9 cellular contexts compared by ENCODE assay signal in the genomic region with DNA sequence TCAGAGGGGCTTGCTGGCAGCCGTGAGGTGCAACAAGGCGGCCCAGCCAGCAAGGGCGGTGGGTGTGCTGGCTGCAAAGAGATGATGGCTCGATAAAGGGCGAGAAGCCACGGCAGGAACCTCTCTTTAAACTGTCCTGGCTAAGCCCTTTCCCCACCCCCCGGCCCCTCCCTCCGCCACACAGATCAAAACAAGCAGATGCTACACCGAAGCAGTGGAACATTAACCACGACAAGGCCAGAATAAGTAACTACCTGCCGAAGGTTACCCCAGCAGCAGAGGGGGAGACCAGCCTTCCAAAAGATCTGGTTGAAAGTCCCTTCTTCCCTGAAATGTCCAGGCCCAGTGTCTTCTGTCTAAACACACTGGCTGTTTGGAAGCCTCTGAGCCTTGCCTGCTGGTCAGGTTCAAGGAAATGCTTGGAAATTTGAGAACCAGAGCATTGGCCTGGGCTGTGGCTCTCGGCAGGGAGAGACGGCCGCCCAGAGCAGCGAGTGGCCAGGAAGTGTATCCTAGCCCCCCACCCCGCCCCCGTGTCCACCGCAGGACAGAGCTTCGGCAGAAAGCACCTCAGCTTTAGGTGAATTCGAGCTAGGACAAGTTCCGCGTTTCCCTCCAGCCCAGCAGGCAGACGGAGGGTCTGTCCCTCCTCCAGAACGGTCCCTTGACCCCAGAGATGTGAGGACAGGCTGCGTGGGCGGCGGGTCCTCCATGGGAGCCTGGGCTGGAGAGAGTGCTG. TPM values are rescaled to one million over a fixed set of nuclear protein-coding genes. Genes with fewer than 3 reads are reported as not detected.
DNase-seq lines count a peak whose midpoint lies in the region; ATAC-seq and TF ChIP-seq lines count a peak whose summit lies in the region.
"Had no signal": no experiment of that assay in that cellular context is flagged by ENCODE, and none has a peak within 500 bp of the region (broad histone marks: within the 10 kb centered on the region; RNA-seq: fewer than 3 reads in every experiment).

No MANE protein-coding gene starts in this region.

- H3K9me3 ChIP-seq in iPS-18a (ENCODE audit: control insufficient read depth, low read depth, low read length), result no peaks in the 10 kb centered on the region

- peak overlapping the region; percentile 75 for H3K4me3 ChIP-seq in iPS-18a (ENCODE audit: low read length)
- peak overlapping the region; percentile 80 for H3K4me3 ChIP-seq in skeletal muscle cell (ENCODE audit: low read depth, low read length)

- peak; percentile 45 for DNase-seq in ELR (ENCODE audit: low read depth)
- peak; percentile 39 for DNase-seq in WTC11 (ENCODE audit: low spot score)
- peak; percentile 30 for DNase-seq in skeletal muscle cell (ENCODE audit: low read depth)
- DNase-seq in activated CD8-positive, alpha-beta memory T cell treated with anti-CD3 and anti-CD28 coated beads for 24 hours, result no peak
- DNase-seq in SIG-M5 treated with dmso at 0.1 percent for 504 hours (lab: John Stamatoyannopoulos, UW; ENCODE audit: unreplicated experiment), result no peak
- no peak for DNase-seq in omental fat pad (ENCODE audit: low spot score)
- DNase-seq: NCI-H446 treated with DMSO at 0.1 percent for 48 hours had no signal

- POLR2A ChIA-PET in WTC11 (lab: Charles Lee), result interaction anchor here (1.1 kb wide), 1 partner anchor 126 kb away, joined by 3 read pairs; no protein-coding TSS in a partner anchor

- ATAC-seq in WTC11 (peak; percentile 8), GM21390 (IDR thresholded peaks at IDR 0.05; ENCODE audit: unreplicated experiment) (no peak), omental fat pad (ENCODE audit: low FRiP score) (no peak)

- H3K4me1 Mint-ChIP-seq in WTC11, result peaks cover 43% of the 10 kb centered on the region

- H3K27me3 ChIP-seq in iPS-18a (ENCODE audit: control insufficient read depth, insufficient read depth, low read length), result peaks cover 11% of the 10 kb centered on the region

- peak overlapping the region; percentile 87 for H3K4me3 Mint-ChIP-seq in WTC11

- peaks cover 17% of the 10 kb centered on the region for H3K4me1 ChIP-seq in iPS-18a (ENCODE audit: control insufficient read depth, low read depth, low read length)

- H3K9me3 Mint-ChIP-seq in WTC11, result no peaks in the 10 kb centered on the region

- H3K36me3 ChIP-seq in iPS-18a (ENCODE audit: control insufficient read depth, low read depth, low read length), result peaks cover 28% of the 10 kb centered on the region

- peaks cover 5% of the 10 kb centered on the region; the same call in 1 of the 2 replicates for H3K27me3 Mint-ChIP-seq in WTC11 (ENCODE audit: low read depth)

- no peak overlapping the region for H3K27ac ChIP-seq in iPS-18a (ENCODE audit: low read length)

- peaks cover 29% of the 10 kb centered on the region for H3K36me3 Mint-ChIP-seq in WTC11

- peak overlapping the region; percentile 35 for H3K9ac ChIP-seq in iPS-18a (ENCODE audit: low read length)

- no peak for TF ChIP-seq CTCF in WTC11 (IDR thresholded peaks at IDR 0.05)
- no peak for TF ChIP-seq CTCF in omental fat pad (IDR thresholded peaks at IDR 0.05)

- CTCF ChIA-PET in WTC11 (lab: Charles Lee), result interaction anchor here (0.6 to 2.2 kb wide), 6 partner anchors 10 to 988 kb away, joined by 3 to 5 read pairs (median 4); no protein-coding TSS in a partner anchor

- H3K27ac Mint-ChIP-seq in WTC11, result peak overlapping the region; percentile 88

TF ChIP-seq in WTC11, 78 proteins besides CTCF, POLR2A, EP300 and RAD21:
- TF ChIP-seq TCF7 (CRISPR knock-in tag; IDR thresholded peaks at IDR 0.05; ENCODE audit: low read depth) (no peak), GABPB1 (CRISPR knock-in tag; IDR thresholded peaks at IDR 0.05) (peak; percentile 25; the same call in 1 of the 2 replicates)

RNA-seq across cellular contexts. Expression of a gene that starts 2.1 kb away (rescaled TPM):
- total RNA-seq in WTC11 (2021) (48.0 to 64.9 TPM (median 49.1 TPM) in 3 replicates), omental fat pad (100 to 1,000 TPM in 1 of 4 donors, 10 to 100 TPM in 3; 25.5 to 119 (median 35.8) TPM)

Comparison
In these comparisons a context has a peak if more than half of its experiments do, and no peak if none do; other contexts are left out.
1. DNase-seq: peak in ELR (single experiment), WTC11 (single experiment) and skeletal muscle cell (single experiment); none in activated CD8-positive, alpha-beta memory T cell treated with anti-CD3 and anti-CD28 coated beads for 24 hours (single experiment), SIG-M5 treated with dmso at 0.1 percent for 504 hours (single experiment) and omental fat pad (single experiment).